ENCODE assay signal across 9 cellular contexts in genomic region chr3:149765762-149766334, GRCh38. TPM values are rescaled to one million over a fixed set of nuclear protein-coding genes. Genes with fewer than 3 reads are reported as not detected.
A peak's percentile ranks its signal among the peaks of the same experiment; 100 is the strongest.
DNase-seq lines count a peak whose midpoint lies in the region; ATAC-seq and TF ChIP-seq lines count a peak whose summit lies in the region.
"Had no signal": no experiment of that assay in that cellular context is flagged by ENCODE, and none has a peak within 500 bp of the region (broad histone marks: within the 10 kb centered on the region; RNA-seq: fewer than 3 reads in every experiment).

No MANE protein-coding gene starts in this region.

- H3K27ac ChIP-seq in endodermal cell (ENCODE audit: low read depth, low read length) (no peak overlapping the region), parathyroid adenoma (no peak overlapping the region), aorta (ENCODE audit: low read depth in 1 of 2, low read length in 2 of 2) (no peak overlapping the region)

- no peaks in the 10 kb centered on the region for H3K36me3 Mint-ChIP-seq in endodermal cell (ENCODE audit: low read depth)

- ATAC-seq in aorta (ENCODE audit: low FRiP score), result no peak

- H3K9ac ChIP-seq in endodermal cell (ENCODE audit: extremely low read depth, low read length, poor library complexity, severe bottlenecking), result no peak overlapping the region
- no peak overlapping the region for H3K9ac ChIP-seq in parathyroid adenoma

- peaks cover 1% of the 10 kb centered on the region for H3K27me3 Mint-ChIP-seq in endodermal cell (ENCODE audit: insufficient read depth)

- no peaks in the 10 kb centered on the region for H3K4me1 Mint-ChIP-seq in endodermal cell

- 97 to 100% methylated on average over 1 of the region's 2 CpGs for WGBS in endodermal cell (ENCODE audit: insufficient coverage in 1 of 2, insufficient read length in 1 of 2), 2 experiments
- WGBS in aorta, 2 donors, result 53 to 62% methylated on average over 2 of the region's 2 CpGs

- intact Hi-C loops in aorta (cut with DNase I), result loop anchor here (5.0 kb wide), 1 partner anchor 41 kb away; no protein-coding TSS in a partner anchor

- H3K4me3 ChIP-seq in endodermal cell (ENCODE audit: low read length) (no peak overlapping the region), parathyroid adenoma (ENCODE audit: low read depth, low read length) (no peak overlapping the region), aorta (ENCODE audit: low read length in 2 of 2) (no peak overlapping the region)

- H3K36me3 ChIP-seq in endodermal cell (ENCODE audit: control insufficient read depth, insufficient read depth, low read length) (no peaks in the 10 kb centered on the region), parathyroid adenoma (ENCODE audit: control insufficient read depth, insufficient read depth, low read length) (no peaks in the 10 kb centered on the region), aorta (ENCODE audit: control insufficient read depth in 1 of 2, insufficient read depth in 2 of 2, low read length in 1 of 2) (no peaks in the 10 kb centered on the region)

- H3K79me2 ChIP-seq in parathyroid adenoma, result no peaks in the 10 kb centered on the region

- DNase-seq in NCI-H1694 (lab: John Stamatoyannopoulos, UW) (peak; percentile 25), NCI-H1694 treated with DMSO at 0.1 percent for 48 hours (lab: John Stamatoyannopoulos, UW) (no peak), NCI-H460 (ENCODE audit: extremely low read depth, low read depth) (peak; percentile 15), endodermal cell (no peak), HuH-7 (ENCODE audit: low spot score) (no peak), aorta (no peak)
- DNase-seq in stimulated activated CD4-positive, alpha-beta T cell treated with anti-CD3 and anti-CD28 coated beads, Interleukin-4, amount 100 ng/mL, for 24 hours, result no peak

- no peaks in the 10 kb centered on the region for H3K4me1 ChIP-seq in endodermal cell (ENCODE audit: control insufficient read depth, insufficient read depth, low read length)
- H3K4me1 ChIP-seq in parathyroid adenoma, result no peaks in the 10 kb centered on the region
- H3K4me1 ChIP-seq in aorta (ENCODE audit: control insufficient read depth in 1 of 2, insufficient read depth in 2 of 2, low read length in 2 of 2), result no peaks in the 10 kb centered on the region

- H3K27me3 ChIP-seq in endodermal cell (ENCODE audit: control insufficient read depth, insufficient read depth, low read length, poor library complexity, severe bottlenecking), result peaks cover 32% of the 10 kb centered on the region
- no peaks in the 10 kb centered on the region for H3K27me3 ChIP-seq in parathyroid adenoma (ENCODE audit: control insufficient read depth, insufficient read depth, low read length)
- H3K27me3 ChIP-seq in aorta (ENCODE audit: control insufficient read depth in 1 of 2, insufficient read depth in 2 of 2, low read length in 1 of 2), result no peaks in the 10 kb centered on the region

- no peak overlapping the region for H2AFZ ChIP-seq in parathyroid adenoma

- no peak overlapping the region for H3K27ac Mint-ChIP-seq in endodermal cell

- H3K9me3 Mint-ChIP-seq in endodermal cell, result no peaks in the 10 kb centered on the region

- TF ChIP-seq CTCF in endodermal cell (conservative IDR thresholded peaks at IDR 0.05), result peak; percentile 78
- TF ChIP-seq CTCF in parathyroid adenoma (IDR thresholded peaks at IDR 0.05), result peak; percentile 36

- no peak overlapping the region for H3K4me3 Mint-ChIP-seq in endodermal cell

- no peak overlapping the region for H3K4me2 ChIP-seq in parathyroid adenoma (ENCODE audit: low read length)

- H3K9me3 ChIP-seq in endodermal cell (ENCODE audit: control insufficient read depth, low read length) (no peaks in the 10 kb centered on the region), parathyroid adenoma (ENCODE audit: control insufficient read depth, low read length) (no peaks in the 10 kb centered on the region), aorta (ENCODE audit: control insufficient read depth, low read length) (no peaks in the 10 kb centered on the region)

RNA-seq across cellular contexts. Expression of gene COMMD2, which starts 13.6 kb away (rescaled TPM):
- 38.2 and 43.4 TPM in 2 replicates for total RNA-seq in NCI-H460 (2014; rRNA removed; shearing (Covaris generic))
- polyA plus RNA-seq in NCI-H460 (2014; cell fraction: nucleus; rRNA removed), result 20.3 and 32.7 TPM in 2 replicates
- total RNA-seq in endodermal cell (10 to 100 TPM; 65.3 to 77.0 TPM), aorta (10 to 100 TPM; 34.0 to 34.4 TPM)
- polyA plus RNA-seq in endodermal cell (2013, experiment 1 of 2), result 61.3 TPM
- polyA plus RNA-seq in endodermal cell (2013, experiment 2 of 2), result 53.5 TPM
- polyA plus RNA-seq in aorta, result 10 to 100 TPM; 14.9 to 20.3 TPM

RNA-seq across cellular contexts. Expression of gene ANKUB1, which starts 26.5 kb away (rescaled TPM):
- total RNA-seq in NCI-H460 (2014; rRNA removed; shearing (Covaris generic)), result not detected in 2 replicates
- not detected in 2 replicates for polyA plus RNA-seq in NCI-H460 (2014; cell fraction: nucleus; rRNA removed)
- total RNA-seq in endodermal cell (not detected), aorta (not detected)
- polyA plus RNA-seq in endodermal cell (2013, experiment 1 of 2), result not detected
- polyA plus RNA-seq in endodermal cell (2013, experiment 2 of 2), result not detected
- polyA plus RNA-seq in aorta, result not detected
- total RNA-seq: Daoy had no signal

RNA-seq across cellular contexts. Expression of gene RNF13, which starts 47.2 kb away (rescaled TPM):
- total RNA-seq in NCI-H460 (2014; rRNA removed; shearing (Covaris generic)), result 63.7 and 70.8 TPM in 2 replicates
- 23.9 and 28.5 TPM in 2 replicates for polyA plus RNA-seq in NCI-H460 (2014; cell fraction: nucleus; rRNA removed)
- total RNA-seq in endodermal cell (10 to 100 TPM; 21.3 to 32.7 TPM), aorta (10 to 100 TPM; 66.3 to 85.8 TPM)
- 36.0 TPM for polyA plus RNA-seq in endodermal cell (2013, experiment 1 of 2)
- polyA plus RNA-seq in endodermal cell (2013, experiment 2 of 2), result 33.9 TPM
- polyA plus RNA-seq in aorta, result 10 to 100 TPM; 56.1 to 75.3 TPM

Comparison
In these comparisons a context has a peak if more than half of its experiments do, and no peak if none do; other contexts are left out.
1. DNase-seq: peak in NCI-H1694 (single experiment) and NCI-H460 (single experiment); none in NCI-H1694 treated with DMSO at 0.1 percent for 48 hours (single experiment), endodermal cell (single experiment), HuH-7 (single experiment), stimulated activated CD4-positive, alpha-beta T cell treated with anti-CD3 and anti-CD28 coated beads, Interleukin-4, amount 100 ng/mL, for 24 hours (single experiment) and aorta (0 of 2).